8 cellular contexts compared by ENCODE assay signal in genomic region chr5:103119765-103120606, GRCh38. TPM values are rescaled to one million over a fixed set of nuclear protein-coding genes. Genes with fewer than 3 reads are reported as not detected.
DNase-seq lines count a peak whose midpoint lies in the region; ATAC-seq, FAIRE-seq and TF ChIP-seq lines count a peak whose summit lies in the region.

TSS of gene GIN1 (minus strand) at chr5:103120138. CDS start at chr5:103108707, 11,431 bp downstream.
TSS of gene PPIP5K2 (plus strand) at chr5:103120301. CDS start at chr5:103129590, 9,289 bp downstream.

- no peak for TF ChIP-seq CTCF in keratinocyte (optimal IDR thresholded peaks at IDR 0.05 in 1 of 3, IDR thresholded peaks at IDR 0.05 in 1 of 3, conservative IDR thresholded peaks at IDR 0.05 in 1 of 3; ENCODE audit: extremely low read depth in 1 of 3, insufficient read depth in 2 of 3, low read length in 3 of 3)

- no peaks in the 10 kb centered on the region for H3K9me1 ChIP-seq in keratinocyte (ENCODE audit: control insufficient read depth, extremely low read depth, insufficient read depth, low read length)

- H4K20me1 ChIP-seq in keratinocyte (ENCODE audit: control insufficient read depth, extremely low read depth, insufficient read depth, low read length) = no peaks in the 10 kb centered on the region

- H3K36me3 ChIP-seq in keratinocyte (ENCODE audit: control insufficient read depth in 2 of 2, extremely low read depth in 1 of 2, insufficient read depth in 2 of 2, low read length in 2 of 2) = no peaks in the 10 kb centered on the region

- peaks cover 50% of the 10 kb centered on the region for H3K79me2 ChIP-seq in keratinocyte (ENCODE audit: control insufficient read depth, insufficient read depth, low read length)

- peak within 1 kb of the TSS; percentile 99 for H2AFZ ChIP-seq in keratinocyte (ENCODE audit: control insufficient read depth, low read length)

- ATAC-seq in GM19043 (IDR thresholded peaks at IDR 0.05; ENCODE audit: low read depth, unreplicated experiment) (peak; percentile 89), HG03378 (IDR thresholded peaks at IDR 0.05; ENCODE audit: unreplicated experiment) (peak; percentile 94)

- H3K4me1 ChIP-seq in keratinocyte (ENCODE audit: control insufficient read depth, extremely low read depth, insufficient read depth, low read length) = peaks cover 5% of the 10 kb centered on the region

- peak within 1 kb of the TSS; percentile 92 for H3K4me2 ChIP-seq in keratinocyte (ENCODE audit: control insufficient read depth, extremely low read depth, insufficient read depth, low read depth, low read length)

- peak within 1 kb of the TSS; percentile 99 for H3K27ac ChIP-seq in keratinocyte (ENCODE audit: control insufficient read depth, insufficient read depth, low read length)

- H3K27me3 ChIP-seq in keratinocyte (ENCODE audit: control insufficient read depth, extremely low read depth, insufficient read depth, low read length) = no peaks in the 10 kb centered on the region

- H3K9me3 ChIP-seq in keratinocyte (ENCODE audit: control insufficient read depth, low read depth, low read length) = no peaks in the 10 kb centered on the region

- FAIRE-seq in keratinocyte (lab: Jason Lieb, UNC) = peak; percentile 100

- peak within 1 kb of the TSS; percentile 96 for H3K9ac ChIP-seq in keratinocyte (ENCODE audit: control insufficient read depth, extremely low read depth, insufficient read depth, low read length)

- peak within 1 kb of the TSS; percentile 64 to 98 (median 97) for H3K4me3 ChIP-seq in keratinocyte (ENCODE audit: control insufficient read depth in 2 of 3, extremely low read depth in 1 of 3, insufficient read depth in 2 of 3, low read depth in 1 of 3, low read length in 3 of 3)

- DNase-seq in AG20443 (ENCODE audit: low spot score) = peak; percentile 95
- DNase-seq in NCI-H460 (ENCODE audit: extremely low read depth, low read depth) = peak; percentile 98
- peak; percentile 92 for DNase-seq in activated CD4-positive, CD25-positive, alpha-beta regulatory T cell treated with anti-CD3 and anti-CD28 coated beads, Interleukin-2, amount 50 U/mL, for 72 hours
- peak; percentile 92 for DNase-seq in cerebellum (ENCODE audit: low spot score)
- DNase-seq in keratinocyte (ENCODE audit: low read depth, low spot score) = peak; percentile 87
- peak; percentile 94 to 95 for DNase-seq in stimulated activated CD4-positive, alpha-beta T cell treated with anti-CD3 and anti-CD28 coated beads, Interleukin-15, amount 100 ng/mL, for 1 hour (ENCODE audit: low read depth in 1 of 2, low spot score in 1 of 2)

- dilution Hi-C loops in keratinocyte (cut with MboI; ENCODE audit: extremely low pct_ligation_motif_present, low sequenced_read_pairs) = no loop called here

RNA-seq across cellular contexts. Expression of gene GIN1, which starts in this region (rescaled TPM):
- total RNA-seq in NCI-H460 (2014; rRNA removed; shearing (Covaris generic)) = 11.4 and 15.0 TPM in 2 replicates
- polyA plus RNA-seq in NCI-H460 (2014; cell fraction: nucleus; rRNA removed) = 5.0 and 6.6 TPM in 2 replicates
- total RNA-seq in cerebellum = 12.4 TPM
- polyA plus RNA-seq in keratinocyte = 2.7 to 8.9 TPM (median 6.4 TPM) in 3 replicates
- polyA plus RNA-seq in keratinocyte (2011; ENCODE audit: low read depth) = 9.3 TPM
- polyA plus RNA-seq in keratinocyte (2011; cell fraction: cytosol; rRNA removed) = 2.4 and 6.7 TPM in 2 replicates
- polyA plus RNA-seq in keratinocyte (2011; cell fraction: nucleus; rRNA removed) = 4.5 and 6.2 TPM in 2 replicates
- polyA plus RNA-seq in keratinocyte (2012; ENCODE audit: low replicate concordance) = 5.2 and 6.4 TPM in 2 replicates
- polyA minus RNA-seq in keratinocyte = 1.2 to 8.8 TPM (median 1.3 TPM) in 3 replicates
- 1.7 TPM for polyA minus RNA-seq in keratinocyte (2011; cell fraction: cytosol; rRNA and poly(A)+ RNA removed)
- 3.4 and 6.0 TPM in 2 replicates for polyA minus RNA-seq in keratinocyte (2011; cell fraction: nucleus; rRNA and poly(A)+ RNA removed)

RNA-seq across cellular contexts. Expression of gene PPIP5K2, which starts in this region (rescaled TPM):
- total RNA-seq in NCI-H460 (2014; rRNA removed; shearing (Covaris generic)) = 51.7 and 64.9 TPM in 2 replicates
- polyA plus RNA-seq in NCI-H460 (2014; cell fraction: nucleus; rRNA removed) = 76.3 and 79.2 TPM in 2 replicates
- total RNA-seq in cerebellum = 136 TPM
- polyA plus RNA-seq in keratinocyte = 15.1 to 27.8 TPM (median 20.5 TPM) in 3 replicates
- 55.0 TPM for polyA plus RNA-seq in keratinocyte (2011; ENCODE audit: low read depth)
- polyA plus RNA-seq in keratinocyte (2011; cell fraction: cytosol; rRNA removed) = 11.7 and 28.3 TPM in 2 replicates
- 24.4 and 31.2 TPM in 2 replicates for polyA plus RNA-seq in keratinocyte (2011; cell fraction: nucleus; rRNA removed)
- polyA plus RNA-seq in keratinocyte (2012; ENCODE audit: low replicate concordance) = 10.1 and 11.7 TPM in 2 replicates
- 11.6 to 44.9 TPM (median 17.2 TPM) in 3 replicates for polyA minus RNA-seq in keratinocyte
- polyA minus RNA-seq in keratinocyte (2011; cell fraction: cytosol; rRNA and poly(A)+ RNA removed) = 27.6 TPM
- 24.9 and 42.7 TPM in 2 replicates for polyA minus RNA-seq in keratinocyte (2011; cell fraction: nucleus; rRNA and poly(A)+ RNA removed)

Comparison
In these comparisons a context has a peak if more than half of its experiments do, and no peak if none do; other contexts are left out.
1. Peak in every context shown above with its lines: DNase-seq, ATAC-seq, H3K4me3 ChIP-seq and H3K27ac ChIP-seq.